ENCODE assay signal across 30 cellular contexts in genomic region chr5:123505633-123506032, GRCh38. TPM values are rescaled to one million over a fixed set of nuclear protein-coding genes. Genes with fewer than 3 reads are reported as not detected.
A peak's percentile ranks its signal among the peaks of the same experiment; 100 is the strongest.
DNase-seq lines count a peak whose midpoint lies in the region; ATAC-seq, FAIRE-seq and TF ChIP-seq lines count a peak whose summit lies in the region.
"Had no signal": no experiment of that assay in that cellular context is flagged by ENCODE, and none has a peak within 500 bp of the region (broad histone marks: within the 10 kb centered on the region; RNA-seq: fewer than 3 reads in every experiment).

No MANE protein-coding gene starts in this region.

- no peak for FAIRE-seq in urothelium cell line (lab: Jason Lieb, UNC)
- FAIRE-seq: bronchial epithelial cell, keratinocyte had no signal

- intact Hi-C loops in Right ventricle myocardium superior (cut with DNase I) (no loop called here), cardiac septum (cut with DNase I) (no loop called here), left colon (cut with DNase I, micrococcal nuclease) (no loop called here), stomach (cut with DNase I; ENCODE audit: low total_unique reads) (no loop called here)

- no peaks in the 10 kb centered on the region for H3K4me1 ChIP-seq in stomach
- H3K4me1 ChIP-seq: Caco-2 had no signal

- 35 to 57% (median 40%) methylated on average over 2 of the region's 2 CpGs for WGBS in stomach, 5 donors

- TF ChIP-seq POLR2A in stomach (IDR thresholded peaks at IDR 0.05) = no peak

- ATAC-seq in Right ventricle myocardium superior (ENCODE audit: poor library complexity) (peak; percentile 18), left colon (peak; percentile 61)
- ATAC-seq: sciatic nerve; stimulated activated memory B cell treated with anti-CD40 and anti-IgM and Interleukin-4, amounts not matched to agents 10 μg/mL and 1 μg/mL and 100 μg/mL, for 72 hours; T-helper 17 cell had no signal

- H3K4me3 ChIP-seq in stomach = no peak overlapping the region
- H3K4me3 ChIP-seq: BLaER1 treated with 17β-estradiol and CSF1 and Interleukin-3, amounts not matched to agents 10 nM and 100 nM; coronary artery; lung had no signal

- DNase-seq in Right ventricle myocardium superior = no peak
- DNase-seq in cardiac septum (ENCODE audit: low spot score) = no peak
- peak; percentile 25 for DNase-seq in NCI-H1694 (lab: John Stamatoyannopoulos, UW)
- DNase-seq in left colon = no peak
- peak; percentile 36 for DNase-seq in stomach
- no peak for DNase-seq in foreskin melanocyte
- DNase-seq in urothelium cell line (ENCODE audit: low spot score) = no peak
- DNase-seq in activated CD4-positive, alpha-beta T cell treated with anti-CD3 and anti-CD28 coated beads for 4 hours = no peak
- DNase-seq: activated CD4-positive, alpha-beta memory T cell treated with anti-CD3 and anti-CD28 coated beads, Interleukin-2, amount 10 ng/mL, durations not matched to agents 7 days and 5 days; activated CD4-positive, CD25-positive, alpha-beta regulatory T cell treated with anti-CD3 and anti-CD28 coated beads, Interleukin-2, amount 50 U/mL, for 72 hours; activated CD8-positive, alpha-beta memory T cell treated with anti-CD3 and anti-CD28 coated beads, Interleukin-2, amount 50 U/mL, for 48 hours; activated naive CD4-positive, alpha-beta T cell treated with anti-CD3 and anti-CD28 coated beads, Interleukin-2, amount 50 U/mL, for 16 hours; amygdala; Caco-2; DND-41; effector memory CD4-positive, alpha-beta T cell; head of caudate nucleus; Kasumi-1; NCI-H2081; NCI-H524 treated with DMSO at 0.1 percent for 48 hours; SK-N-SH; stimulated activated CD4-positive, alpha-beta T cell treated with anti-CD3 and anti-CD28 coated beads, Interleukin-4, amount 100 ng/mL, for 4 hours; T-helper 17 cell had no signal

- no peak for TF ChIP-seq CTCF in stomach (IDR thresholded peaks at IDR 0.05)

- H3K27me3 ChIP-seq in stomach = no peaks in the 10 kb centered on the region
- H3K27me3 ChIP-seq: BLaER1 treated with 17β-estradiol and CSF1 and Interleukin-3, amounts not matched to agents 10 nM and 100 nM had no signal

- no peak for TF ChIP-seq EP300 in stomach (IDR thresholded peaks at IDR 0.05)

- no peak overlapping the region for H3K27ac ChIP-seq in stomach
- H3K27ac ChIP-seq: BLaER1 treated with 17β-estradiol and CSF1 and Interleukin-3, amounts not matched to agents 10 nM and 100 nM; coronary artery had no signal

- no peaks in the 10 kb centered on the region for H3K36me3 ChIP-seq in stomach
- H3K36me3 ChIP-seq: BLaER1 treated with 17β-estradiol and CSF1 and Interleukin-3, amounts not matched to agents 10 nM and 100 nM had no signal

- H3K9me3 ChIP-seq in stomach = no peaks in the 10 kb centered on the region
- H3K9me3 ChIP-seq: BLaER1 treated with 17β-estradiol and CSF1 and Interleukin-3, amounts not matched to agents 10 nM and 100 nM; Caco-2; SK-N-SH had no signal

RNA-seq across cellular contexts. Expression of gene CSNK1G3, which starts 6.3 kb away (rescaled TPM):
- total RNA-seq in Right ventricle myocardium superior = 23.6 TPM
- total RNA-seq in cardiac septum = 28.0 TPM
- 10 to 100 TPM; 51.9 to 70.1 TPM for total RNA-seq in left colon
- total RNA-seq in stomach = 100 to 1,000 TPM in 1 of 5 donors, 10 to 100 TPM in 4; 19.3 to 151 (median 33.5) TPM
- 10 to 100 TPM; 12.9 to 19.1 (median 16.2) TPM for polyA plus RNA-seq in stomach

Comparison
In these comparisons a context has a peak if more than half of its experiments do, and no peak if none do; other contexts are left out.
1. DNase-seq: peak in NCI-H1694 (single experiment) and stomach (single experiment); none in Right ventricle myocardium superior (single experiment), cardiac septum (single experiment), left colon (0 of 2), foreskin melanocyte (single experiment), urothelium cell line (single experiment) and activated CD4-positive, alpha-beta T cell treated with anti-CD3 and anti-CD28 coated beads for 4 hours (0 of 2).